In genomic region chr7:25180592-25180923, GRCh38 we compare ENCODE assay signal across 9 cellular contexts. TPM values are rescaled to one million over a fixed set of nuclear protein-coding genes. Genes with fewer than 3 reads are reported as not detected.
DNase-seq lines count a peak whose midpoint lies in the region; ATAC-seq, FAIRE-seq and TF ChIP-seq lines count a peak whose summit lies in the region.
"Had no signal": no experiment of that assay in that cellular context is flagged by ENCODE, and none has a peak within 500 bp of the region (broad histone marks: within the 10 kb centered on the region; RNA-seq: fewer than 3 reads in every experiment).

No MANE protein-coding gene starts in this region.

- no peak overlapping the region for H3K23ac ChIP-seq in H1 (ENCODE audit: insufficient read length)

- H2AK5ac ChIP-seq in H1 (ENCODE audit: low read depth, low read length): no peak overlapping the region

- 53% methylated on average over 6 of the region's 6 CpGs; no CpG with 5 or more reads in 1 of the 2 experiments for WGBS in H1 (ENCODE audit: extremely low coverage in 1 of 2, insufficient coverage in 1 of 2, insufficient read length in 1 of 2, insufficient replicate concordance in 2 of 2, low coverage in 1 of 2, low lambda C conversion rate in 2 of 2, missing lambda C conversion rate in 1 of 2), 2 experiments
- 13 to 18% (median 13%) methylated on average over 6 of the region's 6 CpGs for WGBS in psoas muscle, 3 donors

- no peaks in the 10 kb centered on the region for H3K9me2 ChIP-seq in Karpas-422 (replicated peaks; ENCODE audit: insufficient read depth, low read length)

- no peak for TF ChIP-seq CTCF in BE2C (IDR thresholded peaks at IDR 0.05; ENCODE audit: low read depth, low read length)
- TF ChIP-seq CTCF in H1 (IDR thresholded peaks at IDR 0.05; ENCODE audit: control extremely low read depth in 1 of 3, insufficient read depth in 1 of 3, low read depth in 1 of 3, low read length in 3 of 3): no peak
- TF ChIP-seq CTCF in psoas muscle (IDR thresholded peaks at IDR 0.05): no peak

- no peak overlapping the region for H2BK20ac ChIP-seq in H1 (ENCODE audit: low read length)

- H3K27ac ChIP-seq in Karpas-422 (ENCODE audit: low read length) (no peak overlapping the region), H1 (ENCODE audit: low read depth, low read length) (no peak overlapping the region), psoas muscle (peak overlapping the region; percentile 65)

- H2AFZ ChIP-seq in Karpas-422 (ENCODE audit: low read length): peak overlapping the region; percentile 99
- H2AFZ ChIP-seq in H1 (ENCODE audit: low read length): peak overlapping the region; percentile 94

- no peak for FAIRE-seq in H1 (lab: Jason Lieb, UNC)

- intact Hi-C loops in psoas muscle (cut with DNase I) (no loop called here), head of caudate nucleus (cut with DNase I) (no loop called here)

- H3K4me2 ChIP-seq in Karpas-422 (ENCODE audit: low read depth, low read length, poor library complexity, severe bottlenecking): peak overlapping the region; percentile 80
- H3K4me2 ChIP-seq in H1 (ENCODE audit: insufficient read depth in 1 of 2, low read depth in 2 of 2, low read length in 2 of 2): peak overlapping the region; percentile 41 to 84; a peak in 3 of 4 replicates

- no peaks in the 10 kb centered on the region for H3K79me1 ChIP-seq in H1 (ENCODE audit: low read depth, low read length)

- H2BK5ac ChIP-seq in H1 (ENCODE audit: low read depth, low read length): no peak overlapping the region

- no peak overlapping the region for H3K56ac ChIP-seq in H1 (replicated peaks; ENCODE audit: insufficient read length, low read depth, low read length)

- H3K27me3 ChIP-seq in BE2C: peaks cover 11% of the 10 kb centered on the region
- H3K27me3 ChIP-seq in Karpas-422 (ENCODE audit: low read length): no peaks in the 10 kb centered on the region
- peaks cover 0 to 4% (median 3%) of the 10 kb centered on the region in 4 experiments; a peak in 5 of 7 replicates for H3K27me3 ChIP-seq in H1 (replicated peaks in 1 of 4; ENCODE audit: control insufficient read depth in 3 of 4, extremely low read depth in 1 of 4, insufficient read depth in 3 of 4, low read length in 3 of 4)
- H3K27me3 ChIP-seq in psoas muscle (ENCODE audit: insufficient read depth in 3 of 3, low read length in 2 of 3): no peaks in the 10 kb centered on the region

- H3K9ac ChIP-seq in Karpas-422 (ENCODE audit: low read length) (peak overlapping the region; percentile 78), H1 (replicated peaks in 1 of 4; ENCODE audit: extremely low read depth in 1 of 4, low read depth in 3 of 4, low read length in 3 of 4) (no peak overlapping the region)

- TF ChIP-seq EP300 in H1 (IDR thresholded peaks at IDR 0.05; ENCODE audit: borderline replicate concordance in 1 of 2, low read depth in 2 of 2, low read length in 2 of 2): no peak

- H4K20me1 ChIP-seq in Karpas-422 (ENCODE audit: insufficient read depth, low read depth, low read length) (no peaks in the 10 kb centered on the region), H1 (replicated peaks in 1 of 2; ENCODE audit: control insufficient read depth in 1 of 2, insufficient read depth in 2 of 2, low read length in 2 of 2) (no peaks in the 10 kb centered on the region)

- H4K8ac ChIP-seq in H1 (ENCODE audit: extremely low read depth, insufficient read depth, low read length): peak overlapping the region; percentile 94; the same call in 1 of the 2 replicates

- no peak for TF ChIP-seq RAD21 in H1 (IDR thresholded peaks at IDR 0.05 in 1 of 2, conservative IDR thresholded peaks at IDR 0.05 in 1 of 2; ENCODE audit: low read depth in 2 of 2, low read length in 2 of 2)

- peak overlapping the region; percentile 66 for H3K4me3 ChIP-seq in BE2C (ENCODE audit: low read depth, low read length)
- peak overlapping the region; percentile 75 for H3K4me3 ChIP-seq in Karpas-422 (ENCODE audit: low read length)
- peak overlapping the region in 2 of 4 experiments; percentile 15 to 80; a peak in 3 of 8 replicates for H3K4me3 ChIP-seq in H1 (ENCODE audit: extremely low read depth in 1 of 4, insufficient read depth in 2 of 4, low read depth in 3 of 4, low read length in 4 of 4)
- H3K4me3 ChIP-seq in psoas muscle: peak overlapping the region; percentile 81

- peak overlapping the region; percentile 81 for H3K18ac ChIP-seq in H1 (ENCODE audit: extremely low read depth, low read length)

- no peak for TF ChIP-seq POLR2A in H1 (IDR thresholded peaks at IDR 0.05; ENCODE audit: control extremely low read depth in 1 of 2, low read depth in 2 of 2, low read length in 2 of 2)

- POLR2A ChIA-PET in H1 (lab: Charles Lee; ENCODE audit: partially characterized antibody): interaction anchor here (1.1 to 2.1 kb wide), 3 partner anchors 9 to 56 kb away, joined by 4 to 13 read pairs (median 4); partner anchors contain the start of gene CYCS

- H3K36me3 ChIP-seq in BE2C (no peaks in the 10 kb centered on the region), Karpas-422 (ENCODE audit: insufficient read depth, low read length) (no peaks in the 10 kb centered on the region; the same call in 1 of the 2 replicates), H1 (ENCODE audit: control insufficient read depth in 2 of 4, insufficient read depth in 4 of 4, low read length in 3 of 4) (no peaks in the 10 kb centered on the region), psoas muscle (ENCODE audit: insufficient read depth in 1 of 2, low read depth in 1 of 2) (no peaks in the 10 kb centered on the region)

- no peaks in the 10 kb centered on the region; the same call in none of the 2 replicates for H3K4me1 ChIP-seq in BE2C
- peaks cover 13% of the 10 kb centered on the region for H3K4me1 ChIP-seq in Karpas-422 (ENCODE audit: low read length)
- peaks cover 0 to 6% (median 5%) of the 10 kb centered on the region in 4 experiments; a peak in 5 of 7 replicates for H3K4me1 ChIP-seq in H1 (replicated peaks in 1 of 4; ENCODE audit: control insufficient read depth in 3 of 4, insufficient read depth in 4 of 4, low read length in 3 of 4)
- H3K4me1 ChIP-seq in psoas muscle: peaks cover 5% of the 10 kb centered on the region

- H3K4ac ChIP-seq in H1 (replicated peaks; ENCODE audit: insufficient read length, low read depth, low read length): no peak overlapping the region

- peaks cover 5% of the 10 kb centered on the region; the same call in 1 of the 2 replicates for H3K23me2 ChIP-seq in H1 (ENCODE audit: low read depth, low read length)

- no peak overlapping the region for H4K5ac ChIP-seq in H1 (ENCODE audit: insufficient read length, low read depth, low read length)

- H3K9me3 ChIP-seq in BE2C (no peaks in the 10 kb centered on the region), Karpas-422 (ENCODE audit: low read length) (no peaks in the 10 kb centered on the region), H1 (ENCODE audit: insufficient read depth in 2 of 2, low read depth in 1 of 2, low read length in 1 of 2) (no peaks in the 10 kb centered on the region), psoas muscle (no peaks in the 10 kb centered on the region)

- ATAC-seq in GM21390 (IDR thresholded peaks at IDR 0.05; ENCODE audit: unreplicated experiment) (peak; percentile 34), psoas muscle (peak in 2 of 4 donors; percentile 40 to 53)

- H2BK15ac ChIP-seq in H1 (ENCODE audit: low read length): no peak overlapping the region

- CTCF ChIA-PET in H1 (lab: Charles Lee; ENCODE audit: partially characterized antibody): interaction anchor here (0.6 to 1.4 kb wide), 12 partner anchors 9 to 700 kb away, joined by 3 to 8 read pairs (median 3); no protein-coding TSS in a partner anchor

- no peak overlapping the region; the same call in 1 of the 2 replicates for H2BK12ac ChIP-seq in H1 (ENCODE audit: low read depth, low read length)

- peak overlapping the region; percentile 56 for H4K91ac ChIP-seq in H1 (replicated peaks; ENCODE audit: insufficient read length, low read length)

- H2BK120ac ChIP-seq in H1 (replicated peaks; ENCODE audit: low read depth, low read length): no peak overlapping the region

- DNase-seq in BE2C (no peak), Karpas-422 (no peak), H1 (ENCODE audit: low read depth in 1 of 2, low spot score in 2 of 2) (no peak), psoas muscle (no peak), iPS-NIHi11 (ENCODE audit: low spot score) (no peak), head of caudate nucleus (no peak)
- no peak for DNase-seq in activated CD4-positive, CD25-positive, alpha-beta regulatory T cell treated with anti-CD3 and anti-CD28 coated beads, Interleukin-2, amount 50 U/mL, for 72 hours

- H3K79me2 ChIP-seq in Karpas-422 (ENCODE audit: low read length) (no peaks in the 10 kb centered on the region), H1 (ENCODE audit: control insufficient read depth in 1 of 2, insufficient read depth in 2 of 2, low read length in 2 of 2) (no peaks in the 10 kb centered on the region)

- H3K14ac ChIP-seq in H1 (ENCODE audit: insufficient read length): no peak overlapping the region

TF ChIP-seq in H1, 55 proteins besides CTCF, POLR2A, EP300 and RAD21:
- TF ChIP-seq SAP30 (IDR thresholded peaks at IDR 0.05; ENCODE audit: insufficient read depth, insufficient replicate concordance, low read length): no peak
- no peak for TF ChIP-seq TEAD4 (IDR thresholded peaks at IDR 0.05; ENCODE audit: low read depth, low read length)
TF ChIP-seq in H1: peak in this region for 0.

RNA-seq across cellular contexts. Expression of gene NPVF, which starts 47.7 kb away (rescaled TPM):
- polyA plus RNA-seq in BE2C (2012; ENCODE audit: insufficient read depth, insufficient read length, low read depth): not detected
- not detected in 2 replicates for total RNA-seq in Karpas-422 (2014; rRNA removed; shearing (Covaris generic); ENCODE audit: low replicate concordance)
- total RNA-seq in H1 (2021; fragmentation: NEBNext Ultra II Directional; extraction: Animal tissue kit (Norgen Biotek cat#: 25700)): not detected in 2 replicates
- polyA plus RNA-seq in H1 (2011; rRNA removed) (not detected in 2 replicates), psoas muscle (not detected)
- polyA plus RNA-seq in H1 (2011; cell fraction: cytosol; rRNA removed): not detected
- polyA plus RNA-seq in H1 (2011; cell fraction: nucleus; rRNA removed): not detected
- not detected in 4 replicates for polyA plus RNA-seq in H1 (2012, experiment 1 of 2)
- not detected for polyA plus RNA-seq in H1 (2012, experiment 2 of 2)
- not detected for polyA plus RNA-seq in H1 (2013, experiment 1 of 2)
- 0.06 TPM for polyA plus RNA-seq in H1 (2013, experiment 2 of 2)
- not detected in 2 replicates for polyA minus RNA-seq in H1 (2011; rRNA and poly(A)+ RNA removed)
- not detected for polyA minus RNA-seq in H1 (2011; cell fraction: cytosol; rRNA and poly(A)+ RNA removed)
- not detected for polyA minus RNA-seq in H1 (2011; cell fraction: nucleus; rRNA and poly(A)+ RNA removed)
- total RNA-seq in psoas muscle: not detected
- total RNA-seq: pulmonary artery endothelial cell had no signal

RNA-seq across cellular contexts. Expression of gene CYCS, which starts 55.5 kb away (rescaled TPM):
- 503 TPM for polyA plus RNA-seq in BE2C (2012; ENCODE audit: insufficient read depth, insufficient read length, low read depth)
- total RNA-seq in Karpas-422 (2014; rRNA removed; shearing (Covaris generic); ENCODE audit: low replicate concordance): 43.9 and 102 TPM in 2 replicates
- 229 and 231 TPM in 2 replicates for total RNA-seq in H1 (2021; fragmentation: NEBNext Ultra II Directional; extraction: Animal tissue kit (Norgen Biotek cat#: 25700))
- 18.4 and 48.6 TPM in 2 replicates for polyA plus RNA-seq in H1 (2011; rRNA removed)
- polyA plus RNA-seq in H1 (2011; cell fraction: cytosol; rRNA removed): 54.2 TPM
- polyA plus RNA-seq in H1 (2011; cell fraction: nucleus; rRNA removed): 10.0 TPM
- polyA plus RNA-seq in H1 (2012, experiment 1 of 2): 113 to 197 TPM (median 125 TPM) in 4 replicates
- 13.9 TPM for polyA plus RNA-seq in H1 (2012, experiment 2 of 2)
- 182 TPM for polyA plus RNA-seq in H1 (2013, experiment 1 of 2)
- polyA plus RNA-seq in H1 (2013, experiment 2 of 2): 197 TPM
- polyA minus RNA-seq in H1 (2011; rRNA and poly(A)+ RNA removed): 13.4 and 27.5 TPM in 2 replicates
- 41.8 TPM for polyA minus RNA-seq in H1 (2011; cell fraction: cytosol; rRNA and poly(A)+ RNA removed)
- 33.4 TPM for polyA minus RNA-seq in H1 (2011; cell fraction: nucleus; rRNA and poly(A)+ RNA removed)
- 100 to 1,000 TPM; 241 to 585 (median 322) TPM for total RNA-seq in psoas muscle
- polyA plus RNA-seq in psoas muscle: 100 to 1,000 TPM; 331 to 646 (median 420) TPM
